Comparison of ENCODE assay signal across 8 cellular contexts in the genomic region with DNA sequence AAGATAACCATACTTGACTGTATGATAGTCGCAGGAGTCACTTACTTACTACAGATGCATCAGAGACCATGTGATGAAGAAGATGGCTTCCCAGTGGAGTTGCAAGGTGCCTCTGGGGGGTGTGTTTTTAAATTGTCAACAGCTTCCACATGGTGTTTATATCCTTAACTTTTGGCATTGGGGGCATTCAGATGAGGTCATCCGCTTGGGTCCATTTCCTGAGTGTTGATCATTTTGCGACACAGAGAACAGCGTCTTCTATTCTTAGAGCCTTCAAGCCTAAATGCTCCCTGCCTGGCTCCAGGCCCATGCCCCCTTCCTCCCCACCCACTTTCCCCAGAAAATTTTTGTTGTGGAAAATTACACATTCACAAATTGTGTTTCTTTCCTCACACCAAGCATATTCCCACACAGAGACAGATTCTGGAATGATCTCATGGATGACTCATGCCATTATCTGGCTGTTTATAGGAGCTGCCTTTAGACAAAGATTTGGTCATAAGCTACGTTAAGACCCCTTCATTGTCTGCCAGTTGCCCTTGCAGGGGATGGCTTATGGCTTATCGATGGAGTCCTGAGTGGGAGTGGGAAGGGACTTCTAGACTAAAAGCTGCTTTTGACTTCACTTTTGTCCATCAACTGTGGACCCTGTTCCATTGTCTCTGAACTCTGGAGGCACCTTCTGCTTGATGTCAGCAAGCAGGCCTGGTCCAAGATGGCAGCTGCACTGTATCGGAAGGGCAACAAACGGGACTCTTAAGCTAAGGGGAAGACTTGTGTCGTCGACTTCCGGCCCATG.
DNase-seq lines count a peak whose midpoint lies in the region; ATAC-seq and TF ChIP-seq lines count a peak whose summit lies in the region.

No MANE protein-coding gene starts in this region.

- CTCF ChIA-PET in activated CD8-positive, alpha-beta T cell treated with anti-CD3 and anti-CD28 coated beads for 36 hours (lab: Charles Lee): interaction anchor here (1.4 to 3.2 kb wide), 3 partner anchors 35 to 185 kb away, joined by 3 to 7 read pairs (median 5); no protein-coding TSS in a partner anchor
- CTCF ChIA-PET in activated CD8-positive, alpha-beta T cell treated with anti-CD3 and anti-CD28 coated beads, Interleukin-2, amount 10 ng/mL, durations not matched to agents 7 days and 5 days (lab: Charles Lee): interaction anchor here (1.0 to 2.7 kb wide), 8 partner anchors 10 to 221 kb away, joined by 3 to 10 read pairs (median 3); no protein-coding TSS in a partner anchor

- no peaks in the 10 kb centered on the region for H3K27me3 Mint-ChIP-seq in activated CD8-positive, alpha-beta T cell treated with anti-CD3 and anti-CD28 coated beads for 36 hours
- H3K27me3 Mint-ChIP-seq in activated CD8-positive, alpha-beta T cell treated with anti-CD3 and anti-CD28 coated beads, Interleukin-2, amount 10 ng/mL, durations not matched to agents 7 days and 5 days (ENCODE audit: low read depth): no peaks in the 10 kb centered on the region

- no peak for ATAC-seq in activated CD8-positive, alpha-beta T cell treated with anti-CD3 and anti-CD28 coated beads for 36 hours
- no peak for ATAC-seq in activated CD8-positive, alpha-beta T cell treated with anti-CD3 and anti-CD28 coated beads, Interleukin-2, amount 10 ng/mL, durations not matched to agents 7 days and 5 days
- ATAC-seq in upper lobe of right lung: peak; percentile 54
- no peak for ATAC-seq in GM21528 (IDR thresholded peaks at IDR 0.05; ENCODE audit: low FRiP score, unreplicated experiment)

- no peaks in the 10 kb centered on the region for H3K9me3 ChIP-seq in liver (ENCODE audit: control insufficient read depth in 4 of 4, low read length in 3 of 4)
- H3K9me3 ChIP-seq in upper lobe of right lung: no peaks in the 10 kb centered on the region

- peaks cover 50% of the 10 kb centered on the region for H3K4me1 Mint-ChIP-seq in activated CD8-positive, alpha-beta T cell treated with anti-CD3 and anti-CD28 coated beads for 36 hours (ENCODE audit: low read depth)
- H3K4me1 Mint-ChIP-seq in activated CD8-positive, alpha-beta T cell treated with anti-CD3 and anti-CD28 coated beads, Interleukin-2, amount 10 ng/mL, durations not matched to agents 7 days and 5 days (ENCODE audit: low read depth): peaks cover 63% of the 10 kb centered on the region

- H3K27ac ChIP-seq in brain microvascular endothelial cell (peak overlapping the region; percentile 90), liver (ENCODE audit: low read depth in 1 of 2, low read length in 2 of 2) (peak overlapping the region; percentile 44 to 59), upper lobe of right lung (peak overlapping the region; percentile 69)

- in situ Hi-C loops in brain microvascular endothelial cell (cut with HindIII; ENCODE audit: low pct_ligation_motif_present, low sequenced_read_pairs): no loop called here

- H3K4me3 ChIP-seq in brain microvascular endothelial cell (ENCODE audit: low read depth, low read length) (no peak overlapping the region), liver (ENCODE audit: low read depth in 1 of 3, low read length in 3 of 3) (no peak overlapping the region), upper lobe of right lung (no peak overlapping the region)

- intact Hi-C loops in activated CD8-positive, alpha-beta T cell treated with anti-CD3 and anti-CD28 coated beads for 36 hours (cut with micrococcal nuclease): no loop called here
- intact Hi-C loops in upper lobe of right lung (cut with DNase I): no loop called here

- no peak overlapping the region for H3K9ac ChIP-seq in liver (ENCODE audit: low read depth in 1 of 2, low read length in 2 of 2)

- no peak for TF ChIP-seq CTCF in activated CD8-positive, alpha-beta T cell treated with anti-CD3 and anti-CD28 coated beads for 36 hours (IDR thresholded peaks at IDR 0.05)
- TF ChIP-seq CTCF in brain microvascular endothelial cell (IDR thresholded peaks at IDR 0.05; ENCODE audit: low read depth, low read length, missing control alignments) (no peak), liver (IDR thresholded peaks at IDR 0.05; ENCODE audit: low read depth, low read length, missing input control) (no peak), upper lobe of right lung (IDR thresholded peaks at IDR 0.05) (no peak)

- TF ChIP-seq RAD21 in liver (IDR thresholded peaks at IDR 0.05): no peak

- H3K27me3 ChIP-seq in brain microvascular endothelial cell (replicated peaks): no peaks in the 10 kb centered on the region
- H3K27me3 ChIP-seq in liver (ENCODE audit: control insufficient read depth in 4 of 4, insufficient read depth in 4 of 4, low read length in 3 of 4): no peaks in the 10 kb centered on the region
- H3K27me3 ChIP-seq in upper lobe of right lung: no peaks in the 10 kb centered on the region

- H3K9me3 Mint-ChIP-seq in activated CD8-positive, alpha-beta T cell treated with anti-CD3 and anti-CD28 coated beads for 36 hours: peaks cover 5% of the 10 kb centered on the region
- H3K9me3 Mint-ChIP-seq in activated CD8-positive, alpha-beta T cell treated with anti-CD3 and anti-CD28 coated beads, Interleukin-2, amount 10 ng/mL, durations not matched to agents 7 days and 5 days (ENCODE audit: insufficient read depth): peaks cover 16% of the 10 kb centered on the region

- WGBS in liver: 78% methylated on average over 11 of the region's 11 CpGs

- H3K27ac Mint-ChIP-seq in activated CD8-positive, alpha-beta T cell treated with anti-CD3 and anti-CD28 coated beads for 36 hours: peak overlapping the region; percentile 8
- no peak overlapping the region for H3K27ac Mint-ChIP-seq in activated CD8-positive, alpha-beta T cell treated with anti-CD3 and anti-CD28 coated beads, Interleukin-2, amount 10 ng/mL, durations not matched to agents 7 days and 5 days

- H3K4me3 Mint-ChIP-seq in activated CD8-positive, alpha-beta T cell treated with anti-CD3 and anti-CD28 coated beads for 36 hours: no peak overlapping the region
- H3K4me3 Mint-ChIP-seq in activated CD8-positive, alpha-beta T cell treated with anti-CD3 and anti-CD28 coated beads, Interleukin-2, amount 10 ng/mL, durations not matched to agents 7 days and 5 days: no peak overlapping the region

- H3K36me3 Mint-ChIP-seq in activated CD8-positive, alpha-beta T cell treated with anti-CD3 and anti-CD28 coated beads for 36 hours (ENCODE audit: low read depth): peaks cover 15% of the 10 kb centered on the region
- H3K36me3 Mint-ChIP-seq in activated CD8-positive, alpha-beta T cell treated with anti-CD3 and anti-CD28 coated beads, Interleukin-2, amount 10 ng/mL, durations not matched to agents 7 days and 5 days (ENCODE audit: low read depth): peaks cover 35% of the 10 kb centered on the region

- H3K4me1 ChIP-seq in liver (ENCODE audit: control insufficient read depth in 4 of 4, insufficient read depth in 4 of 4, low read length in 3 of 4): no peaks in the 10 kb centered on the region
- H3K4me1 ChIP-seq in upper lobe of right lung: peaks cover 75% of the 10 kb centered on the region

- H3K36me3 ChIP-seq in brain microvascular endothelial cell (replicated peaks): no peaks in the 10 kb centered on the region
- peaks cover 0 to 4% (median 0%) of the 10 kb centered on the region in 4 donors for H3K36me3 ChIP-seq in liver (ENCODE audit: control insufficient read depth in 4 of 4, insufficient read depth in 3 of 4, low read depth in 1 of 4, low read length in 3 of 4)
- H3K36me3 ChIP-seq in upper lobe of right lung: no peaks in the 10 kb centered on the region

- POLR2A ChIA-PET in activated CD8-positive, alpha-beta T cell treated with anti-CD3 and anti-CD28 coated beads for 36 hours (lab: Charles Lee): interaction anchor here (1.2 to 1.4 kb wide), 2 partner anchors 33 to 78 kb away, joined by 3 to 4 read pairs; no protein-coding TSS in a partner anchor
- POLR2A ChIA-PET in activated CD8-positive, alpha-beta T cell treated with anti-CD3 and anti-CD28 coated beads, Interleukin-2, amount 10 ng/mL, durations not matched to agents 7 days and 5 days (lab: Charles Lee): interaction anchor here (0.7 kb wide), 1 partner anchor 202 kb away, joined by 3 read pairs; no protein-coding TSS in a partner anchor

- no peak for DNase-seq in activated CD8-positive, alpha-beta T cell treated with anti-CD3 and anti-CD28 coated beads for 36 hours
- DNase-seq in activated CD8-positive, alpha-beta T cell treated with anti-CD3 and anti-CD28 coated beads, Interleukin-2, amount 10 ng/mL, durations not matched to agents 7 days and 5 days: no peak
- peak; percentile 84 for DNase-seq in brain microvascular endothelial cell
- DNase-seq in upper lobe of right lung: no peak
- no peak for DNase-seq in activated CD4-positive, alpha-beta T cell treated with anti-CD3 and anti-CD28 coated beads, Interleukin-2, amount 50 U/mL, for 48 hours
- no peak for DNase-seq in activated naive CD4-positive, alpha-beta T cell (lab: John Stamatoyannopoulos, UW)

TF ChIP-seq in liver, 16 proteins besides CTCF, POLR2A, EP300 and RAD21:
- TF ChIP-seq, protein P1, sequence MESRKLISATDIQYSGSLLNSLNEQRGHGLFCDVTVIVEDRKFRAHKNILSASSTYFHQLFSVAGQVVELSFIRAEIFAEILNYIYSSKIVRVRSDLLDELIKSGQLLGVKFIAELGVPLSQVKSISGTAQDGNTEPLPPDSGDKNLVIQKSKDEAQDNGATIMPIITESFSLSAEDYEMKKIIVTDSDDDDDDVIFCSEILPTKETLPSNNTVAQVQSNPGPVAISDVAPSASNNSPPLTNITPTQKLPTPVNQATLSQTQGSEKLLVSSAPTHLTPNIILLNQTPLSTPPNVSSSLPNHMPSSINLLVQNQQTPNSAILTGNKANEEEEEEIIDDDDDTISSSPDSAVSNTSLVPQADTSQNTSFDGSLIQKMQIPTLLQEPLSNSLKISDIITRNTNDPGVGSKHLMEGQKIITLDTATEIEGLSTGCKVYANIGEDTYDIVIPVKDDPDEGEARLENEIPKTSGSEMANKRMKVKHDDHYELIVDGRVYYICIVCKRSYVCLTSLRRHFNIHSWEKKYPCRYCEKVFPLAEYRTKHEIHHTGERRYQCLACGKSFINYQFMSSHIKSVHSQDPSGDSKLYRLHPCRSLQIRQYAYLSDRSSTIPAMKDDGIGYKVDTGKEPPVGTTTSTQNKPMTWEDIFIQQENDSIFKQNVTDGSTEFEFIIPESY (IDR thresholded peaks at IDR 0.05): no peak
- TF ChIP-seq JUND (IDR thresholded peaks at IDR 0.05) (peak; percentile 62 to 74), RXRA (IDR thresholded peaks at IDR 0.05) (peak in 1 of 2 donors; percentile 10), YY1 (IDR thresholded peaks at IDR 0.05) (peak; percentile 6)
